Comparison of ENCODE assay signal across 8 cellular contexts in genomic region chr5:32329395-32329834, GRCh38. TPM values are rescaled to one million over a fixed set of nuclear protein-coding genes. Genes with fewer than 3 reads are reported as not detected.
DNase-seq lines count a peak whose midpoint lies in the region; ATAC-seq and TF ChIP-seq lines count a peak whose summit lies in the region.

No MANE protein-coding gene starts in this region.

- no peaks in the 10 kb centered on the region for H3K36me3 ChIP-seq in RWPE2 (ENCODE audit: low read depth)

- DNase-seq in DMS114 treated with DMSO at 0.1 percent for 48 hours (lab: John Stamatoyannopoulos, UW; ENCODE audit: unreplicated experiment) (peak; percentile 38), HT1080 (ENCODE audit: low read depth) (peak; percentile 60), RWPE2 (ENCODE audit: low spot score) (no peak), Right ventricle myocardium superior (peak; percentile 66), putamen (ENCODE audit: low spot score) (peak; percentile 64)
- DNase-seq in activated naive CD4-positive, alpha-beta T cell treated with anti-CD3 and anti-CD28 coated beads, Interleukin-2, amount 50 U/mL, for 16 hours = peak; percentile 32

- no peak overlapping the region for H3K4me3 ChIP-seq in RWPE2 (ENCODE audit: severe bottlenecking)

- H3K4me1 ChIP-seq in RWPE2 (ENCODE audit: insufficient read depth, poor library complexity, severe bottlenecking) = peaks cover 6% of the 10 kb centered on the region

- TF ChIP-seq CTCF in RWPE2 (IDR thresholded peaks at IDR 0.05; ENCODE audit: poor library complexity, severe bottlenecking) = peak; percentile 90

- no peaks in the 10 kb centered on the region for H3K9me3 ChIP-seq in RWPE2 (ENCODE audit: severe bottlenecking)

- H3K27me3 ChIP-seq in RWPE2 (ENCODE audit: insufficient read depth, poor library complexity, severe bottlenecking) = no peaks in the 10 kb centered on the region

- intact Hi-C loops in Right ventricle myocardium superior (cut with DNase I) = loop anchor here (2.0 kb wide), 1 partner anchor 97 kb away; no protein-coding TSS in a partner anchor

- H3K27ac ChIP-seq in RWPE2 (ENCODE audit: poor library complexity, severe bottlenecking) = no peak overlapping the region

- ATAC-seq in GM19467 (IDR thresholded peaks at IDR 0.05; ENCODE audit: unreplicated experiment) (peak; percentile 64), RWPE2 (ENCODE audit: low read depth) (peak; percentile 77), Right ventricle myocardium superior (ENCODE audit: poor library complexity) (peak; percentile 93), HG02970 (IDR thresholded peaks at IDR 0.05; ENCODE audit: low FRiP score, unreplicated experiment) (no peak)

RNA-seq across cellular contexts. Expression of gene MTMR12, which starts 16.7 kb away (rescaled TPM):
- total RNA-seq in HT1080 (2014; rRNA removed; shearing (Covaris generic)) = 15.7 and 16.0 TPM in 2 replicates
- 23.0 and 25.3 TPM in 2 replicates for polyA plus RNA-seq in HT1080 (2015; cell fraction: cytosol; rRNA removed)
- 19.7 and 20.5 TPM in 2 replicates for polyA plus RNA-seq in HT1080 (2015; cell fraction: nucleus; rRNA removed)
- total RNA-seq in Right ventricle myocardium superior = 14.6 TPM
